9 cellular contexts compared by ENCODE assay signal in the genomic region with DNA sequence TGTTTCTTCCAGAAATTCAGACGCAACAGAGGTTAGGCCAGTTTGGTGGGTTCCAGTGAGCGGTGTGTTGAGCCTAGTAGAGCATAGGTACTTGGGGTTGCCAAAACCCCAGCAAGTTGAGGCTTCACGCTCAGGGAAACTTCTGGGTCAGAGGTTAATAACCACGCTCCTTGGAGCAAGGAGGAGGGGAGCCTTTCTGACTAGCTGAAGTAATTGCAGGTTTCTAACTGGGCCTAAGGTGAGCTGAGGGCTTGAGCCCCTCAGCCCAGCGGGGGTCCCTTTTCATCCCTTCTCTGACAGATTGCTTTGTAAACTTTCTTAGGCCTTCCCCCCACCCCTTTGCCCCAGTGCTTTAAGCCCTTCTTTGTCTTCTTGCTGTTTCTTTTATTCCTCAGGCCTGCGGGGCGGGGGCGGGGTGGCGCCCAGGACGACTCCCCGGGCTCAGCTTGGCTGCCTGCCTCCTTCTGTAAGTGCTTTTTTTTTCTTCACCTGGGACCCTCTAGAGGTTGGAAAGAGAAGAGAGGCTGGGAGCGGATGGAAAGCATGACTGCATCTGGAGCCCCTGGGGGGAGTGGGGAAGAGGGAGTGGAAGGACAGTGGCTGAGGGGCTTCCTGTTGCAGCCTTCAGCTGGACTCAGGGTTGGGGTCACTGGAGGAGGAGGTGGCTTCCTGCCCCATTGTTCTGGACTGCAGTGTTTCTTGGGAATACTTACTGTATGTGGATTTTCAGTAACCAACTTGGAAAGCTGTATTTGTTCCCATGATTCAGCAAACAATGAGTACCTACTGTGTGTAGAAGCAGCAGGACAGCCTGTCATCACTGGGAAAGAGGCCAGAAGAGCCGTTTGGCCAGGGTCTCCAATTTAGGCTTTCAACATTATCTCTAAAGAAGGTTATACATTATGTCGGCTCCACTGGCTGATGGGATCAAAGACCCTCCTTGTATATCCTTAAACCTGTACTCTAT. TPM values are rescaled to one million over a fixed set of nuclear protein-coding genes. Genes with fewer than 3 reads are reported as not detected.
DNase-seq lines count a peak whose midpoint lies in the region; ATAC-seq lines count a peak whose summit lies in the region.
"Had no signal": no experiment of that assay in that cellular context is flagged by ENCODE, and none has a peak within 500 bp of the region (broad histone marks: within the 10 kb centered on the region; RNA-seq: fewer than 3 reads in every experiment).

No MANE protein-coding gene starts in this region.

- DNase-seq in NCI-H1436 (lab: John Stamatoyannopoulos, UW), result peak; percentile 4
- no peak for DNase-seq in NCI-H1436 treated with DMSO at 0.1 percent for 48 hours (lab: John Stamatoyannopoulos, UW)
- peak; percentile 78 for DNase-seq in iPS-NIHi11 (ENCODE audit: low spot score)
- no peak for DNase-seq in SIG-M5 (lab: John Stamatoyannopoulos, UW)
- DNase-seq: activated CD8-positive, alpha-beta memory T cell treated with anti-CD3 and anti-CD28 coated beads, Interleukin-2, amount 10 ng/mL, durations not matched to agents 7 days and 5 days had no signal

- H3K27ac Mint-ChIP-seq in activated T-helper 17 cell treated with anti-CD3 and anti-CD28 coated beads, Interleukin-2, amount 50 U/mL, for 72 hours, result no peak overlapping the region

- peaks cover 21 to 63% (median 58%) of the 10 kb centered on the region in 5 donors for H3K4me1 ChIP-seq in subcutaneous abdominal adipose tissue (ENCODE audit: control insufficient read depth in 5 of 5, insufficient read depth in 5 of 5, low read length in 5 of 5)

- peak overlapping the region; percentile 73 to 98 (median 95) for H3K4me3 ChIP-seq in subcutaneous abdominal adipose tissue (ENCODE audit: low read depth in 1 of 5, low read length in 5 of 5)

- no peak for ATAC-seq in activated T-helper 17 cell treated with anti-CD3 and anti-CD28 coated beads, Interleukin-2, amount 50 U/mL, for 72 hours (replicated peaks)
- no peak for ATAC-seq in GM19397 (IDR thresholded peaks at IDR 0.05; ENCODE audit: unreplicated experiment)
- no peak for ATAC-seq in HG03025 (IDR thresholded peaks at IDR 0.05; ENCODE audit: low FRiP score, unreplicated experiment)
- ATAC-seq: activated CD8-positive, alpha-beta memory T cell treated with anti-CD3 and anti-CD28 coated beads, Interleukin-2, amount 10 ng/mL, durations not matched to agents 7 days and 5 days had no signal

- peak overlapping the region; percentile 87 to 99 (median 98) for H3K9ac ChIP-seq in subcutaneous abdominal adipose tissue (ENCODE audit: low read length in 5 of 5)

- no peaks in the 10 kb centered on the region for H3K27me3 Mint-ChIP-seq in activated T-helper 17 cell treated with anti-CD3 and anti-CD28 coated beads, Interleukin-2, amount 50 U/mL, for 72 hours
- H3K27me3 Mint-ChIP-seq: activated CD8-positive, alpha-beta memory T cell treated with anti-CD3 and anti-CD28 coated beads, Interleukin-2, amount 10 ng/mL, durations not matched to agents 7 days and 5 days had no signal

- no peaks in the 10 kb centered on the region for H3K9me3 Mint-ChIP-seq in activated T-helper 17 cell treated with anti-CD3 and anti-CD28 coated beads, Interleukin-2, amount 50 U/mL, for 72 hours

- H3K27ac ChIP-seq in subcutaneous abdominal adipose tissue (ENCODE audit: low read depth, low read length), result peak overlapping the region; percentile 100

- peaks cover 0 to 4% (median 0%) of the 10 kb centered on the region in 5 donors for H3K27me3 ChIP-seq in subcutaneous abdominal adipose tissue (ENCODE audit: control insufficient read depth in 5 of 5, insufficient read depth in 4 of 5, low read length in 5 of 5)

- peaks cover 25% of the 10 kb centered on the region for H3K36me3 Mint-ChIP-seq in activated T-helper 17 cell treated with anti-CD3 and anti-CD28 coated beads, Interleukin-2, amount 50 U/mL, for 72 hours (ENCODE audit: low read depth)

- H3K4me3 Mint-ChIP-seq in activated T-helper 17 cell treated with anti-CD3 and anti-CD28 coated beads, Interleukin-2, amount 50 U/mL, for 72 hours, result peak overlapping the region; percentile 89

- no peaks in the 10 kb centered on the region for H3K9me3 ChIP-seq in subcutaneous abdominal adipose tissue (ENCODE audit: control insufficient read depth in 5 of 5, low read length in 5 of 5)

- H3K4me1 Mint-ChIP-seq in activated T-helper 17 cell treated with anti-CD3 and anti-CD28 coated beads, Interleukin-2, amount 50 U/mL, for 72 hours, result peaks cover 15% of the 10 kb centered on the region

- peaks cover 8 to 12% (median 9%) of the 10 kb centered on the region in 5 donors for H3K36me3 ChIP-seq in subcutaneous abdominal adipose tissue (ENCODE audit: control insufficient read depth in 5 of 5, insufficient read depth in 5 of 5, low read length in 5 of 5)

RNA-seq across cellular contexts. Expression of a gene that starts 1.4 kb away (rescaled TPM):
- 10 to 100 TPM in 1 of 2 donors, 1 to 10 TPM in 1; 4.7 to 10.7 TPM for total RNA-seq in activated T-helper 17 cell treated with anti-CD3 and anti-CD28 coated beads, Interleukin-2, amount 50 U/mL, for 72 hours

RNA-seq across cellular contexts. Expression of a gene that starts 26.9 kb away (rescaled TPM):
- 100 to 1,000 TPM; 110 to 193 TPM for total RNA-seq in activated T-helper 17 cell treated with anti-CD3 and anti-CD28 coated beads, Interleukin-2, amount 50 U/mL, for 72 hours

RNA-seq across cellular contexts. Expression of a gene that starts 53.5 kb away (rescaled TPM):
- total RNA-seq in activated T-helper 17 cell treated with anti-CD3 and anti-CD28 coated beads, Interleukin-2, amount 50 U/mL, for 72 hours, result 10 to 100 TPM in 1 of 2 donors, 1 to 10 TPM in 1; 1.3 to 33.2 TPM

Comparison
In these comparisons a context has a peak if more than half of its experiments do, and no peak if none do; other contexts are left out.
1. DNase-seq: peak in NCI-H1436 (single experiment) and iPS-NIHi11 (single experiment); none in NCI-H1436 treated with DMSO at 0.1 percent for 48 hours (single experiment) and SIG-M5 (single experiment).